8 cellular contexts compared by ENCODE assay signal in genomic region chr5:111254613-111255012, GRCh38. TPM values are rescaled to one million over a fixed set of nuclear protein-coding genes. Genes with fewer than 3 reads are reported as not detected.
DNase-seq lines count a peak whose midpoint lies in the region; ATAC-seq, FAIRE-seq and TF ChIP-seq lines count a peak whose summit lies in the region.

No MANE protein-coding gene starts in this region.

- peak; percentile 76 for ATAC-seq in HG03103 (IDR thresholded peaks at IDR 0.05; ENCODE audit: low read depth, unreplicated experiment)

- H3K27ac Mint-ChIP-seq in type B pancreatic cell = no peak overlapping the region

- peaks cover 6% of the 10 kb centered on the region for H3K4me1 Mint-ChIP-seq in type B pancreatic cell (ENCODE audit: unreplicated experiment)

- H3K36me3 Mint-ChIP-seq in type B pancreatic cell = no peaks in the 10 kb centered on the region

- no peak overlapping the region for H3K4me3 ChIP-seq in fibroblast of mammary gland (ENCODE audit: control insufficient read depth, low read depth, low read length)

- H3K4me3 Mint-ChIP-seq in type B pancreatic cell = no peak overlapping the region

- FAIRE-seq in GM19239 (lab: Jason Lieb, UNC) = peak; percentile 96

- H3K9me3 Mint-ChIP-seq in type B pancreatic cell = no peaks in the 10 kb centered on the region

- no peaks in the 10 kb centered on the region for H3K27me3 Mint-ChIP-seq in type B pancreatic cell

- no peak for TF ChIP-seq CTCF in fibroblast of mammary gland (conservative IDR thresholded peaks at IDR 0.05; ENCODE audit: control insufficient read depth, insufficient read depth, low read depth, low read length)
- TF ChIP-seq CTCF in type B pancreatic cell (conservative IDR thresholded peaks at IDR 0.05) = no peak

- no peak for DNase-seq in GM19239 (ENCODE audit: insufficient read length, low spot score)
- peak in 4 of 5 experiments; percentile 56 to 79 (median 60) for DNase-seq in T-helper 2 cell
- peak; percentile 53 for DNase-seq in fibroblast of mammary gland (ENCODE audit: low read depth)
- DNase-seq in NCI-H146 (lab: John Stamatoyannopoulos, UW) = no peak
- DNase-seq in iPS-NIHi11 (ENCODE audit: low spot score) = no peak
- DNase-seq in type B pancreatic cell (ENCODE audit: extremely low spot score, unreplicated experiment) = no peak
- no peak for DNase-seq in anterior cingulate cortex (lab: John Stamatoyannopoulos, UW)

RNA-seq across cellular contexts. Expression of gene CAMK4, which starts 30.4 kb away (rescaled TPM):
- total RNA-seq in type B pancreatic cell (ENCODE audit: low replicate concordance) = 11.2 and 15.6 TPM in 2 replicates

Comparison
In these comparisons a context has a peak if more than half of its experiments do, and no peak if none do; other contexts are left out.
1. DNase-seq: peak in T-helper 2 cell (4 of 5) and fibroblast of mammary gland (single experiment); none in GM19239 (single experiment), NCI-H146 (single experiment), iPS-NIHi11 (single experiment), type B pancreatic cell (single experiment) and anterior cingulate cortex (0 of 58).